ENCODE assay signal across 21 cellular contexts in genomic region chr3:42115946-42116345, GRCh38.
"Had no signal": no experiment of that assay in that cellular context is flagged by ENCODE, and none has a peak within 500 bp of the region (broad histone marks: within the 10 kb centered on the region; RNA-seq: fewer than 3 reads in every experiment).

No MANE protein-coding gene starts in this region.

- H3K9me2 ChIP-seq: SK-N-SH had no signal

- H3K4me2 ChIP-seq: SK-N-SH had no signal

- DNase-seq: activated CD4-positive, alpha-beta memory T cell treated with anti-CD3 and anti-CD28 coated beads for 36 hours; activated CD4-positive, alpha-beta T cell treated with anti-CD3 and anti-CD28 coated beads for 36 hours; activated CD8-positive, alpha-beta memory T cell treated with anti-CD3 and anti-CD28 coated beads, Interleukin-2, amount 10 ng/mL, durations not matched to agents 7 days and 5 days; activated gamma-delta T cell; activated T-cell treated with anti-CD3 and anti-CD28 coated beads, Interleukin-2, amount 50 U/mL, for 1 hour; amygdala; brain microvascular endothelial cell; dermis blood vessel endothelial cell; effector memory CD8-positive, alpha-beta T cell; foreskin melanocyte; posterior cingulate gyrus; SK-N-SH; small intestine; stimulated activated CD4-positive, alpha-beta T cell treated with anti-CD3 and anti-CD28 coated beads, Interleukin-4, amount 100 ng/mL, for 4 hours; stimulated activated CD8-positive, alpha-beta memory T cell treated with anti-CD3 and anti-CD28 coated beads, Interleukin-4, amount 100 ng/mL, for 48 hours; stimulated activated naive CD8-positive, alpha-beta T cell treated with anti-CD3 and anti-CD28 coated beads, Interleukin-15, Interleukin-2, amounts not matched to agents 100 U/mL and 50 U/mL, for 24 hours; T-helper 1 cell had no signal

- H3K9me3 ChIP-seq: SK-N-SH, upper lobe of left lung had no signal

- H3K9ac ChIP-seq: SK-N-SH had no signal

- H3K36me3 Mint-ChIP-seq: activated CD4-positive, alpha-beta memory T cell treated with anti-CD3 and anti-CD28 coated beads for 36 hours; activated CD8-positive, alpha-beta memory T cell treated with anti-CD3 and anti-CD28 coated beads, Interleukin-2, amount 10 ng/mL, durations not matched to agents 7 days and 5 days; activated naive CD4-positive, alpha-beta T cell treated with anti-CD3 and anti-CD28 coated beads, Interleukin-2, amount 50 U/mL, for 72 hours; natural killer cell treated with Interleukin-12 subunit alpha and Interleukin-12 subunit beta and Interleukin-15 and Interleukin-18, amount 100 ng/mL, for 72 hours had no signal

- H3K9me3 Mint-ChIP-seq: activated CD4-positive, alpha-beta memory T cell treated with anti-CD3 and anti-CD28 coated beads for 36 hours; activated naive CD4-positive, alpha-beta T cell treated with anti-CD3 and anti-CD28 coated beads, Interleukin-2, amount 50 U/mL, for 72 hours; effector memory CD8-positive, alpha-beta T cell; natural killer cell treated with Interleukin-12 subunit alpha and Interleukin-12 subunit beta and Interleukin-15 and Interleukin-18, amount 100 ng/mL, for 72 hours had no signal

- H3K4me3 Mint-ChIP-seq: activated CD4-positive, alpha-beta memory T cell treated with anti-CD3 and anti-CD28 coated beads for 36 hours; activated CD4-positive, alpha-beta T cell treated with anti-CD3 and anti-CD28 coated beads for 36 hours; activated CD8-positive, alpha-beta memory T cell treated with anti-CD3 and anti-CD28 coated beads, Interleukin-2, amount 10 ng/mL, durations not matched to agents 7 days and 5 days; effector memory CD8-positive, alpha-beta T cell; natural killer cell treated with Interleukin-12 subunit alpha and Interleukin-12 subunit beta and Interleukin-15 and Interleukin-18, amount 100 ng/mL, for 72 hours had no signal

- H3K27ac ChIP-seq: brain microvascular endothelial cell, epithelial cell of prostate had no signal

- H3K27me3 ChIP-seq: brain microvascular endothelial cell, upper lobe of left lung had no signal

- H3K27ac Mint-ChIP-seq: activated CD4-positive, alpha-beta memory T cell treated with anti-CD3 and anti-CD28 coated beads for 36 hours; activated CD4-positive, alpha-beta T cell treated with anti-CD3 and anti-CD28 coated beads for 36 hours; activated CD8-positive, alpha-beta memory T cell treated with anti-CD3 and anti-CD28 coated beads, Interleukin-2, amount 10 ng/mL, durations not matched to agents 7 days and 5 days; activated naive CD4-positive, alpha-beta T cell treated with anti-CD3 and anti-CD28 coated beads, Interleukin-2, amount 50 U/mL, for 72 hours had no signal

- H3K36me3 ChIP-seq: brain microvascular endothelial cell, upper lobe of left lung had no signal

- ATAC-seq: activated CD4-positive, alpha-beta T cell treated with anti-CD3 and anti-CD28 coated beads for 36 hours; activated CD8-positive, alpha-beta memory T cell treated with anti-CD3 and anti-CD28 coated beads, Interleukin-2, amount 10 ng/mL, durations not matched to agents 7 days and 5 days; effector memory CD8-positive, alpha-beta T cell; stimulated activated naive CD8-positive, alpha-beta T cell treated with anti-CD3 and anti-CD28 coated beads, Interleukin-15, Interleukin-2, amounts not matched to agents 100 U/mL and 50 U/mL, for 24 hours had no signal

- H3K27me3 Mint-ChIP-seq: activated CD4-positive, alpha-beta memory T cell treated with anti-CD3 and anti-CD28 coated beads for 36 hours; activated CD4-positive, alpha-beta T cell treated with anti-CD3 and anti-CD28 coated beads for 36 hours; activated CD8-positive, alpha-beta memory T cell treated with anti-CD3 and anti-CD28 coated beads, Interleukin-2, amount 10 ng/mL, durations not matched to agents 7 days and 5 days; effector memory CD8-positive, alpha-beta T cell; natural killer cell treated with Interleukin-12 subunit alpha and Interleukin-12 subunit beta and Interleukin-15 and Interleukin-18, amount 100 ng/mL, for 72 hours had no signal

- H3K4me3 ChIP-seq: upper lobe of left lung had no signal
